In the genomic region with DNA sequence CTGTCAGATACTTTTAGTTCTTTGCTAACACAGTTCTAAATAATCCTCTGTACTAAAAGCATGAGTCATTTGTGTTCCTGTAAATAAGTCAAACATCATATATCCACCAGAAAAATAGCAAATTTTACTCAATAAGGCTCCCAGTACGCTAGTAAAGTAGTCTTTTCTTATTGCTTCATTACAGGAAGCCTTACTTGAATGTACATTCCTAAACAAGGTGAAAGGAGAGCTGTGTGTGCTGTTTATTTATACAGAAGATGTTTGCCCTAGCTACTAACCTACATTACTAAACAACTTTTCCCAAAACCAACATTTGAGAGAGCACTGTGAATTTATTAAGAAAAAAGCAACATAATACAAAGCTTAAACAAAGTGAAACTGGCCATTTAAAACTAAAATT, we compare ENCODE assay signal across 1 cellular context.
TF ChIP-seq lines count a peak whose summit lies in the region.

No MANE protein-coding gene starts in this region.

TF ChIP-seq in GM23338, 12 proteins besides CTCF, POLR2A, EP300 and RAD21 (continued from another document):
- TF ChIP-seq ZNF331 (CRISPR knock-in tag; IDR thresholded peaks at IDR 0.05; ENCODE audit: low read depth) = no peak
- no peak for TF ChIP-seq EZH2 (IDR thresholded peaks at IDR 0.05; ENCODE audit: low read depth, unreplicated experiment)
- no peak for TF ChIP-seq ZNF114 (CRISPR knock-in tag; IDR thresholded peaks at IDR 0.05)
- TF ChIP-seq, protein P1, sequence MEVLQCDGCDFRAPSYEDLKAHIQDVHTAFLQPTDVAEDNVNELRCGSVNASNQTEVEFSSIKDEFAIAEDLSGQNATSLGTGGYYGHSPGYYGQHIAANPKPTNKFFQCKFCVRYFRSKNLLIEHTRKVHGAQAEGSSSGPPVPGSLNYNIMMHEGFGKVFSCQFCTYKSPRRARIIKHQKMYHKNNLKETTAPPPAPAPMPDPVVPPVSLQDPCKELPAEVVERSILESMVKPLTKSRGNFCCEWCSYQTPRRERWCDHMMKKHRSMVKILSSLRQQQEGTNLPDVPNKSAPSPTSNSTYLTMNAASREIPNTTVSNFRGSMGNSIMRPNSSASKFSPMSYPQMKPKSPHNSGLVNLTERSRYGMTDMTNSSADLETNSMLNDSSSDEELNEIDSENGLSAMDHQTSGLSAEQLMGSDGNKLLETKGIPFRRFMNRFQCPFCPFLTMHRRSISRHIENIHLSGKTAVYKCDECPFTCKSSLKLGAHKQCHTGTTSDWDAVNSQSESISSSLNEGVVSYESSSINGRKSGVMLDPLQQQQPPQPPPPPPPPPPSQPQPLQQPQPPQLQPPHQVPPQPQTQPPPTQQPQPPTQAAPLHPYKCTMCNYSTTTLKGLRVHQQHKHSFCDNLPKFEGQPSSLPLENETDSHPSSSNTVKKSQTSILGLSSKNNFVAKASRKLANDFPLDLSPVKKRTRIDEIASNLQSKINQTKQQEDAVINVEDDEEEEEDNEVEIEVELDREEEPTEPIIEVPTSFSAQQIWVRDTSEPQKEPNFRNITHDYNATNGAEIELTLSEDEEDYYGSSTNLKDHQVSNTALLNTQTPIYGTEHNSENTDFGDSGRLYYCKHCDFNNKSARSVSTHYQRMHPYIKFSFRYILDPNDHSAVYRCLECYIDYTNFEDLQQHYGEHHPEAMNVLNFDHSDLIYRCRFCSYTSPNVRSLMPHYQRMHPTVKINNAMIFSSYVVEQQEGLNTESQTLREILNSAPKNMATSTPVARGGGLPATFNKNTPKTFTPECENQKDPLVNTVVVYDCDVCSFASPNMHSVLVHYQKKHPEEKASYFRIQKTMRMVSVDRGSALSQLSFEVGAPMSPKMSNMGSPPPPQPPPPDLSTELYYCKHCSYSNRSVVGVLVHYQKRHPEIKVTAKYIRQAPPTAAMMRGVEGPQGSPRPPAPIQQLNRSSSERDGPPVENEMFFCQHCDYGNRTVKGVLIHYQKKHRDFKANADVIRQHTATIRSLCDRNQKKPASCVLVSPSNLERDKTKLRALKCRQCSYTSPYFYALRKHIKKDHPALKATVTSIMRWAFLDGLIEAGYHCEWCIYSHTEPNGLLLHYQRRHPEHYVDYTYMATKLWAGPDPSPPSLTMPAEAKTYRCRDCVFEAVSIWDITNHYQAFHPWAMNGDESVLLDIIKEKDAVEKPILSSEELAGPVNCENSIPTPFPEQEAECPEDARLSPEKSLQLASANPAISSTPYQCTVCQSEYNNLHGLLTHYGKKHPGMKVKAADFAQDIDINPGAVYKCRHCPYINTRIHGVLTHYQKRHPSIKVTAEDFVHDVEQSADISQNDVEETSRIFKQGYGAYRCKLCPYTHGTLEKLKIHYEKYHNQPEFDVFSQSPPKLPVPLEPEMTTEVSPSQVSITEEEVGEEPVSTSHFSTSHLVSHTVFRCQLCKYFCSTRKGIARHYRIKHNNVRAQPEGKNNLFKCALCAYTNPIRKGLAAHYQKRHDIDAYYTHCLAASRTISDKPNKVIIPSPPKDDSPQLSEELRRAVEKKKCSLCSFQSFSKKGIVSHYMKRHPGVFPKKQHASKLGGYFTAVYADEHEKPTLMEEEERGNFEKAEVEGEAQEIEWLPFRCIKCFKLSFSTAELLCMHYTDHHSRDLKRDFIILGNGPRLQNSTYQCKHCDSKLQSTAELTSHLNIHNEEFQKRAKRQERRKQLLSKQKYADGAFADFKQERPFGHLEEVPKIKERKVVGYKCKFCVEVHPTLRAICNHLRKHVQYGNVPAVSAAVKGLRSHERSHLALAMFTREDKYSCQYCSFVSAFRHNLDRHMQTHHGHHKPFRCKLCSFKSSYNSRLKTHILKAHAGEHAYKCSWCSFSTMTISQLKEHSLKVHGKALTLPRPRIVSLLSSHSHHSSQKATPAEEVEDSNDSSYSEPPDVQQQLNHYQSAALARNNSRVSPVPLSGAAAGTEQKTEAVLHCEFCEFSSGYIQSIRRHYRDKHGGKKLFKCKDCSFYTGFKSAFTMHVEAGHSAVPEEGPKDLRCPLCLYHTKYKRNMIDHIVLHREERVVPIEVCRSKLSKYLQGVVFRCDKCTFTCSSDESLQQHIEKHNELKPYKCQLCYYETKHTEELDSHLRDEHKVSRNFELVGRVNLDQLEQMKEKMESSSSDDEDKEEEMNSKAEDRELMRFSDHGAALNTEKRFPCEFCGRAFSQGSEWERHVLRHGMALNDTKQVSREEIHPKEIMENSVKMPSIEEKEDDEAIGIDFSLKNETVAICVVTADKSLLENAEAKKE (CRISPR knock-in tag; IDR thresholded peaks at IDR 0.05) = no peak
- TF ChIP-seq, protein P2, sequence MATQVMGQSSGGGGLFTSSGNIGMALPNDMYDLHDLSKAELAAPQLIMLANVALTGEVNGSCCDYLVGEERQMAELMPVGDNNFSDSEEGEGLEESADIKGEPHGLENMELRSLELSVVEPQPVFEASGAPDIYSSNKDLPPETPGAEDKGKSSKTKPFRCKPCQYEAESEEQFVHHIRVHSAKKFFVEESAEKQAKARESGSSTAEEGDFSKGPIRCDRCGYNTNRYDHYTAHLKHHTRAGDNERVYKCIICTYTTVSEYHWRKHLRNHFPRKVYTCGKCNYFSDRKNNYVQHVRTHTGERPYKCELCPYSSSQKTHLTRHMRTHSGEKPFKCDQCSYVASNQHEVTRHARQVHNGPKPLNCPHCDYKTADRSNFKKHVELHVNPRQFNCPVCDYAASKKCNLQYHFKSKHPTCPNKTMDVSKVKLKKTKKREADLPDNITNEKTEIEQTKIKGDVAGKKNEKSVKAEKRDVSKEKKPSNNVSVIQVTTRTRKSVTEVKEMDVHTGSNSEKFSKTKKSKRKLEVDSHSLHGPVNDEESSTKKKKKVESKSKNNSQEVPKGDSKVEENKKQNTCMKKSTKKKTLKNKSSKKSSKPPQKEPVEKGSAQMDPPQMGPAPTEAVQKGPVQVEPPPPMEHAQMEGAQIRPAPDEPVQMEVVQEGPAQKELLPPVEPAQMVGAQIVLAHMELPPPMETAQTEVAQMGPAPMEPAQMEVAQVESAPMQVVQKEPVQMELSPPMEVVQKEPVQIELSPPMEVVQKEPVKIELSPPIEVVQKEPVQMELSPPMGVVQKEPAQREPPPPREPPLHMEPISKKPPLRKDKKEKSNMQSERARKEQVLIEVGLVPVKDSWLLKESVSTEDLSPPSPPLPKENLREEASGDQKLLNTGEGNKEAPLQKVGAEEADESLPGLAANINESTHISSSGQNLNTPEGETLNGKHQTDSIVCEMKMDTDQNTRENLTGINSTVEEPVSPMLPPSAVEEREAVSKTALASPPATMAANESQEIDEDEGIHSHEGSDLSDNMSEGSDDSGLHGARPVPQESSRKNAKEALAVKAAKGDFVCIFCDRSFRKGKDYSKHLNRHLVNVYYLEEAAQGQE (IDR thresholded peaks at IDR 0.05; ENCODE audit: unreplicated experiment) = no peak
